In the genomic region with DNA sequence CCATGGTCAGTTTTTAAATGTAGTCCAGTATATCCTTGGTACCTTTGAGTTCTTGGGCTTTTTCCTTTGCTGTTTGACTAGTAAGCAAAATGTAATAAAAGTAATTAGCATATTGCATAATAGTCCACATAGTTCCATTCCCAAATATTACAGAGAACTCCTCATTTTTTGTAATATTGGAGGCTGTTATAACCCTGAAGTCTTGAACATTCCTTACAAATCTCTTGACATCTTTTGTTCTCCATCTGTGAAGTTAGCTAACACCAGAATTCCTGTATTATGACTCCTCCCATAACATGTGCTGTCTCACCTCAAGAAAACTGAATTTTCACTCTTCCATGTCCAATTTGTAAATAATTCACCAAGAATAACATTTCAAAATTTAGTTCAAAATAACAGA, we compare ENCODE assay signal across 1 cellular context.
TF ChIP-seq lines count a peak whose summit lies in the region.

No MANE protein-coding gene starts in this region.

TF ChIP-seq in IMR-90, 13 proteins besides CTCF, POLR2A, EP300 and RAD21 (continued from another document):
- TF ChIP-seq CEBPB (IDR thresholded peaks at IDR 0.05; ENCODE audit: low read depth, low read length) (peak; percentile 55; the same call in 1 of the 2 replicates), FOS (IDR thresholded peaks at IDR 0.05; ENCODE audit: low read depth, low read length) (no peak), RCOR1 (IDR thresholded peaks at IDR 0.05; ENCODE audit: insufficient replicate concordance, low read length) (no peak)
